ENCODE assay signal across 8 cellular contexts in the genomic region with DNA sequence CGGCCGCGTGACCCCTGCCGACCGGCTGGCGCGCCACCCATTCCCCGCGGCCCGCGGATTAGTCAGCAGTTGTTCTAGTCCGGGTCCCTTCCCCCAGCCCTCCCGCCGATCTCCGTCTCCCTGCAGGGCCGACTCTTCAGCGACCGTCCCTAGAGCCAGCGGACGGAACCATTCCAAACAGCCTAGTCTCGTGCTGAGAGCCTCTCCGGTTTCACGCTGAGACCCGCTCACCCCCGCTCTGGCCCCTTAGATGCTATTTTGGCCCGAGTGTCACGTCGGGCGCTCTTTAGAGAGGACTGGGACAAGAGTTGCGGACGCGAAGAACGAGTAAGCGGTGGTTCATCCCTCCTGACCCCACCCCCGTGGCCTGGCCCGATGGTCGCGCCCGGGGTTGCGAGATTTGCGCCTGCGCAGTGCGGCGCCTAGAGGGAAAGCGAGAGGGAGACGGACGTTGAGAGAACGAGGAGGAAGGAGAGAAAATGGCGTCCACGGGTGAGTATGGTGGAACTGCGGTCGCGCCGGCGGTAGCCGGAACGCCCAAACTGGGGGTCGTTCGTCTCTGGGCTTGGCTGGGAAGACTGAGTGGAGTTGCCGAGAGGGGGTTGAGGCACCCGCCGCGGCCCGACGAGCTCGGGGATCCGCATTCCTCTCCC. TPM values are rescaled to one million over a fixed set of nuclear protein-coding genes. Genes with fewer than 3 reads are reported as not detected.
A peak's percentile ranks its signal among the peaks of the same experiment; 100 is the strongest.
DNase-seq lines count a peak whose midpoint lies in the region; ATAC-seq and TF ChIP-seq lines count a peak whose summit lies in the region.

A gene with protein sequence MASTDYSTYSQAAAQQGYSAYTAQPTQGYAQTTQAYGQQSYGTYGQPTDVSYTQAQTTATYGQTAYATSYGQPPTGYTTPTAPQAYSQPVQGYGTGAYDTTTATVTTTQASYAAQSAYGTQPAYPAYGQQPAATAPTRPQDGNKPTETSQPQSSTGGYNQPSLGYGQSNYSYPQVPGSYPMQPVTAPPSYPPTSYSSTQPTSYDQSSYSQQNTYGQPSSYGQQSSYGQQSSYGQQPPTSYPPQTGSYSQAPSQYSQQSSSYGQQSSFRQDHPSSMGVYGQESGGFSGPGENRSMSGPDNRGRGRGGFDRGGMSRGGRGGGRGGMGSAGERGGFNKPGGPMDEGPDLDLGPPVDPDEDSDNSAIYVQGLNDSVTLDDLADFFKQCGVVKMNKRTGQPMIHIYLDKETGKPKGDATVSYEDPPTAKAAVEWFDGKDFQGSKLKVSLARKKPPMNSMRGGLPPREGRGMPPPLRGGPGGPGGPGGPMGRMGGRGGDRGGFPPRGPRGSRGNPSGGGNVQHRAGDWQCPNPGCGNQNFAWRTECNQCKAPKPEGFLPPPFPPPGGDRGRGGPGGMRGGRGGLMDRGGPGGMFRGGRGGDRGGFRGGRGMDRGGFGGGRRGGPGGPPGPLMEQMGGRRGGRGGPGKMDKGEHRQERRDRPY (plus strand): TSS at position 411 of the 653 bp plus-strand sequence. CDS start 69 bp downstream, at position 480.
A gene (minus strand): TSS at position 124 of the 653 bp plus-strand sequence. CDS start 2,355 bp downstream, outside the sequence.

- CTCF ChIA-PET in PC-3 (lab: Charles Lee) = no interaction called here

- no peak for TF ChIP-seq CTCF in PC-3 (conservative IDR thresholded peaks at IDR 0.05; ENCODE audit: low read depth, low read length)
- no peak for TF ChIP-seq CTCF in epithelial cell of proximal tubule (conservative IDR thresholded peaks at IDR 0.05; ENCODE audit: low read depth, low read length)

- ATAC-seq in GM21619 (IDR thresholded peaks at IDR 0.05; ENCODE audit: unreplicated experiment) = peak; percentile 72
- peak; percentile 76 for ATAC-seq in PC-3

- peak; percentile 85 for DNase-seq in DMS114 treated with DMSO at 0.1 percent for 48 hours (lab: John Stamatoyannopoulos, UW; ENCODE audit: unreplicated experiment)
- peak; percentile 95 for DNase-seq in Jurkat, Clone E6-1 (ENCODE audit: low read depth, low spot score)
- peak; percentile 88 for DNase-seq in PC-3
- peak; percentile 94 for DNase-seq in activated T-cell treated with anti-CD3 and anti-CD28 coated beads for 48 hours (ENCODE audit: low read depth)
- DNase-seq in epithelial cell of proximal tubule (ENCODE audit: low read depth) = peak; percentile 71
- DNase-seq in mucosa of gallbladder (ENCODE audit: low spot score) = peak; percentile 94
- peak; percentile 95 for DNase-seq in stimulated activated CD8-positive, alpha-beta memory T cell treated with anti-CD3 and anti-CD28 coated beads, Interleukin-4, amount 100 ng/mL, for 24 hours (ENCODE audit: low read depth)

- H3K4me1 ChIP-seq in PC-3 (ENCODE audit: insufficient read depth, low read length) = peaks cover 27% of the 10 kb centered on the region

- peak within 1 kb of the TSS; percentile 85 for H3K4me2 ChIP-seq in PC-3 (ENCODE audit: low read length)

- peak within 1 kb of the TSS; percentile 69 for H3K4me3 ChIP-seq in Jurkat, Clone E6-1 (ENCODE audit: low read length)
- H3K4me3 ChIP-seq in PC-3 (ENCODE audit: low read length) = peak within 1 kb of the TSS; percentile 99
- peak within 1 kb of the TSS; percentile 79 for H3K4me3 ChIP-seq in epithelial cell of proximal tubule (ENCODE audit: low read depth, low read length)

- no TSS peak for BruUV-seq in PC-3 (replicated peaks; lab: Mats Ljungman, UMichigan)

- peaks cover 24% of the 10 kb centered on the region for H3K36me3 ChIP-seq in PC-3 (ENCODE audit: low read depth, low read length)

- no peaks in the 10 kb centered on the region for H3K9me2 ChIP-seq in PC-3 (replicated peaks; ENCODE audit: low read length)

- no peaks in the 10 kb centered on the region for H3F3A ChIP-seq in PC-3 (ENCODE audit: low read length, unreplicated experiment)

- H2AFZ ChIP-seq in PC-3 (ENCODE audit: low read length) = peak within 1 kb of the TSS; percentile 99

- peaks cover 72% of the 10 kb centered on the region for H3K79me2 ChIP-seq in PC-3 (ENCODE audit: low read length)

- intact Hi-C loops in PC-3 (cut with micrococcal nuclease) = loop anchor here (2.0 kb wide), 1 partner anchor 39 kb away; a partner anchor contains a TSS

- peaks cover 42% of the 10 kb centered on the region for H4K20me1 ChIP-seq in PC-3 (ENCODE audit: low read length)

- peak within 1 kb of the TSS; percentile 100 for H3K9ac ChIP-seq in PC-3 (ENCODE audit: low read length)

- H3K9me3 ChIP-seq in PC-3 (ENCODE audit: low read length) = no peaks in the 10 kb centered on the region

- no peaks in the 10 kb centered on the region for H3K27me3 ChIP-seq in PC-3 (ENCODE audit: low read length)

- H3K27ac ChIP-seq in PC-3 (ENCODE audit: low read length) = peak within 1 kb of the TSS; percentile 97

- POLR2A ChIA-PET in PC-3 (lab: Charles Lee; ENCODE audit: unreplicated experiment) = no interaction called here

RNA-seq across cellular contexts. Expression of the first gene that starts in this region (rescaled TPM):
- polyA plus RNA-seq in Jurkat, Clone E6-1 (2012; ENCODE audit: insufficient read depth, insufficient read length) = 477 TPM
- total RNA-seq in PC-3 (2014; rRNA removed) (288 and 321 TPM in 2 replicates), epithelial cell of proximal tubule (211 and 328 TPM in 2 replicates), mucosa of gallbladder (160 TPM)

RNA-seq across cellular contexts. Expression of the second gene that starts in this region (rescaled TPM):
- polyA plus RNA-seq in Jurkat, Clone E6-1 (2012; ENCODE audit: insufficient read depth, insufficient read length) = 35.8 TPM
- total RNA-seq in PC-3 (2014; rRNA removed) (23.7 and 33.1 TPM in 2 replicates), epithelial cell of proximal tubule (28.2 and 36.0 TPM in 2 replicates), mucosa of gallbladder (24.0 TPM)

Comparison
In these comparisons a context has a peak if more than half of its experiments do, and no peak if none do; other contexts are left out.
1. Peak in every context shown above with its lines: DNase-seq, ATAC-seq, H3K4me3 ChIP-seq and H3K27ac ChIP-seq.